ENCODE assay signal across 8 cellular contexts in the genomic region with DNA sequence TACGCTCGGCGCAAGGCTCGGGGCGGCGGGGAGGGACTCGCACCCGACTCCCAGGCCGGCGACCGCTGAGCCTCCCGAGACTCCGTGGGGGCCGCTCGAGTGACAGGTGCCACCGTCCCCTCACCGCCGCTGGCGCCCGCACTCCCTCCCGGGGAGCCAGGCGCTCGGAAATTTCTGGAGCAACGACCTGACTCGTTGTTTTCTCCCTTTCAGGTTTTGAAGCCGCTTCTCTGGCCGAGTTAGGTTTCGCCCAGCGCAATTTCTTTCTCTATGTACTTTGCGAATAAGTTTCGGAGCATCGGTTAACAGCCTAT.
DNase-seq lines count a peak whose midpoint lies in the region; ATAC-seq and TF ChIP-seq lines count a peak whose summit lies in the region.
"Not testable (repeated sequence)": the region's sequence is repeated elsewhere in the genome, so short reads cannot be mapped to it uniquely, and the experiment has no call there.

No MANE protein-coding gene starts in this region.

- CTCF ChIA-PET in A673 (lab: Charles Lee), result not testable (repeated sequence)

- intact Hi-C loops in A673 (cut with micrococcal nuclease; ENCODE audit: unreplicated experiment); adrenal gland (cut with DNase I); mucosa of descending colon (cut with DNase I, micrococcal nuclease): not testable (repeated sequence)

- TF ChIP-seq POLR2A in adrenal gland (IDR thresholded peaks at IDR 0.05), result not testable (repeated sequence)

- POLR2A ChIA-PET in A673 (lab: Charles Lee; ENCODE audit: low non-redundant PET), result not testable (repeated sequence)

- H3K4me3 Mint-ChIP-seq in T-helper 2 cell treated with Interferon-gamma antibody and Interleukin-4, amounts not matched to agents 5 μg/mL and 100 μg/mL, for 36 hours, result peak overlapping the region; percentile 89

- not testable (repeated sequence) for TF ChIP-seq CTCF in A673 (conservative IDR thresholded peaks at IDR 0.05; ENCODE audit: low read depth, low read length); adrenal gland (IDR thresholded peaks at IDR 0.05); fibroblast of pulmonary artery (IDR thresholded peaks at IDR 0.05; ENCODE audit: low read length, missing control alignments); mucosa of descending colon (IDR thresholded peaks at IDR 0.05)

- H3K27ac Mint-ChIP-seq in T-helper 2 cell treated with Interferon-gamma antibody and Interleukin-4, amounts not matched to agents 5 μg/mL and 100 μg/mL, for 36 hours, result not testable (repeated sequence)

- not testable (repeated sequence) for BruUV-seq in A673 (replicated peaks; lab: Mats Ljungman, UMichigan)

- H3K36me3 Mint-ChIP-seq in T-helper 2 cell treated with Interferon-gamma antibody and Interleukin-4, amounts not matched to agents 5 μg/mL and 100 μg/mL, for 36 hours (ENCODE audit: low read depth), result peaks cover 12% of the 10 kb centered on the region

- peaks cover 12% of the 10 kb centered on the region for H3K4me1 Mint-ChIP-seq in T-helper 2 cell treated with Interferon-gamma antibody and Interleukin-4, amounts not matched to agents 5 μg/mL and 100 μg/mL, for 36 hours (ENCODE audit: low read depth)

- not testable (repeated sequence) for H3K9me3 Mint-ChIP-seq in T-helper 2 cell treated with Interferon-gamma antibody and Interleukin-4, amounts not matched to agents 5 μg/mL and 100 μg/mL, for 36 hours

- H3K27ac ChIP-seq in A673 (ENCODE audit: low read depth, low read length, poor library complexity, severe bottlenecking), result peak overlapping the region; percentile 73
- H3K27ac ChIP-seq in KOPT-K1 (ENCODE audit: low read depth, low read length, poor library complexity, severe bottlenecking), result peak overlapping the region; percentile 51
- peak overlapping the region in 4 of 5 donors; percentile 90 to 98 (median 92) for H3K27ac ChIP-seq in adrenal gland

- not testable (repeated sequence) for H3K27me3 ChIP-seq in A673 (replicated peaks; ENCODE audit: insufficient read depth, low read depth, low read length, poor library complexity); adrenal gland

- H3K4me1 ChIP-seq in A673 (ENCODE audit: insufficient read depth, low read length, poor library complexity, severe bottlenecking), result not testable (repeated sequence)
- H3K4me1 ChIP-seq in adrenal gland (replicated peaks in 1 of 2) (peaks cover 0 to 14% of the 10 kb centered on the region in 2 donors), mucosa of descending colon (ENCODE audit: low read depth) (peaks cover 10% of the 10 kb centered on the region)

- peak; percentile 2 for ATAC-seq in GM19438 (IDR thresholded peaks at IDR 0.05; ENCODE audit: low read depth, unreplicated experiment)
- ATAC-seq in mucosa of descending colon, result not testable (repeated sequence)

- H3K27me3 Mint-ChIP-seq in T-helper 2 cell treated with Interferon-gamma antibody and Interleukin-4, amounts not matched to agents 5 μg/mL and 100 μg/mL, for 36 hours (ENCODE audit: low read depth), result not testable (repeated sequence)

- H3K9me3 ChIP-seq in A673 (ENCODE audit: low read depth, low read length, poor library complexity, severe bottlenecking); KOPT-K1 (ENCODE audit: insufficient read depth, low read length, poor library complexity, severe bottlenecking); adrenal gland (replicated peaks in 1 of 3); mucosa of descending colon: not testable (repeated sequence)

- peak overlapping the region; percentile 73 for H3K4me3 ChIP-seq in A673 (ENCODE audit: low read depth, low read length, poor library complexity, severe bottlenecking)
- H3K4me3 ChIP-seq in adrenal gland, result peak overlapping the region; percentile 48 to 93 (median 84)
- H3K4me3 ChIP-seq in fibroblast of pulmonary artery (replicated peaks; ENCODE audit: low read depth, low read length), result peak overlapping the region; percentile 68
- peak overlapping the region; percentile 57 for H3K4me3 ChIP-seq in mucosa of descending colon

- not testable (repeated sequence) for H3K36me3 ChIP-seq in A673 (ENCODE audit: insufficient read depth, low read length, poor library complexity, severe bottlenecking); adrenal gland (replicated peaks in 1 of 2); mucosa of descending colon (ENCODE audit: low read depth)
- peaks cover 12% of the 10 kb centered on the region; the same call in 1 of the 2 replicates for H3K36me3 ChIP-seq in KOPT-K1 (ENCODE audit: insufficient read depth, low read length)

- DNase-seq in A673 (ENCODE audit: low spot score), result peak; percentile 24
- not testable (repeated sequence) for DNase-seq in T-helper 2 cell treated with Interferon-gamma antibody and Interleukin-4, amounts not matched to agents 5 μg/mL and 100 μg/mL, for 36 hours (ENCODE audit: low spot score)
- peak in 3 of 7 donors; percentile 41 to 64 (median 56) for DNase-seq in adrenal gland
- peak; percentile 10 for DNase-seq in fibroblast of pulmonary artery (ENCODE audit: low read depth)
- peak in 2 of 3 donors; percentile 35 to 73 for DNase-seq in mucosa of descending colon
- DNase-seq in stimulated activated CD4-positive, alpha-beta T cell treated with anti-CD3 and anti-CD28 coated beads, Interleukin-1b, Interleukin-23, amount 100 ng/mL, for 48 hours, result peak; percentile 22

- WGBS in adrenal gland, 4 donors, result 0 to 1% (median 1%) methylated on average over 9 to 32 of the region's 32 CpGs
